ENCODE assay signal across 2 cellular contexts in genomic region chr17:43315858-43316521, GRCh38.
TF ChIP-seq lines count a peak whose summit lies in the region.

No MANE protein-coding gene starts in this region.

TF ChIP-seq in HepG2, 621 proteins besides CTCF, POLR2A, EP300 and RAD21:
- TF ChIP-seq, protein P1, sequence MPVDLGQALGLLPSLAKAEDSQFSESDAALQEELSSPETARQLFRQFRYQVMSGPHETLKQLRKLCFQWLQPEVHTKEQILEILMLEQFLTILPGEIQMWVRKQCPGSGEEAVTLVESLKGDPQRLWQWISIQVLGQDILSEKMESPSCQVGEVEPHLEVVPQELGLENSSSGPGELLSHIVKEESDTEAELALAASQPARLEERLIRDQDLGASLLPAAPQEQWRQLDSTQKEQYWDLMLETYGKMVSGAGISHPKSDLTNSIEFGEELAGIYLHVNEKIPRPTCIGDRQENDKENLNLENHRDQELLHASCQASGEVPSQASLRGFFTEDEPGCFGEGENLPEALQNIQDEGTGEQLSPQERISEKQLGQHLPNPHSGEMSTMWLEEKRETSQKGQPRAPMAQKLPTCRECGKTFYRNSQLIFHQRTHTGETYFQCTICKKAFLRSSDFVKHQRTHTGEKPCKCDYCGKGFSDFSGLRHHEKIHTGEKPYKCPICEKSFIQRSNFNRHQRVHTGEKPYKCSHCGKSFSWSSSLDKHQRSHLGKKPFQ (CRISPR knock-in tag; IDR thresholded peaks at IDR 0.05; ENCODE audit: insufficient replicate concordance), result no peak
- TF ChIP-seq SAP130 (CRISPR knock-in tag; IDR thresholded peaks at IDR 0.05; ENCODE audit: low read depth) (no peak), CCAR2 (optimal IDR thresholded peaks at IDR 0.05; ENCODE audit: low read depth, low read length) (peak; percentile 94), PRMT3 (CRISPR knock-in tag; IDR thresholded peaks at IDR 0.05; ENCODE audit: borderline replicate concordance, low read depth) (no peak), ZNF724P (CRISPR knock-in tag; IDR thresholded peaks at IDR 0.05; ENCODE audit: borderline replicate concordance) (no peak), PCBP2 (optimal IDR thresholded peaks at IDR 0.05; ENCODE audit: low read depth, low read length, poor library complexity, severe bottlenecking) (peak; percentile 25), HNRNPH1 (optimal IDR thresholded peaks at IDR 0.05; ENCODE audit: low read depth, low read length) (no peak), RBM22 (optimal IDR thresholded peaks at IDR 0.05; ENCODE audit: low read length) (peak; percentile 93), ZNF225 (CRISPR knock-in tag; IDR thresholded peaks at IDR 0.05) (no peak)
- TF ChIP-seq, protein P2, sequence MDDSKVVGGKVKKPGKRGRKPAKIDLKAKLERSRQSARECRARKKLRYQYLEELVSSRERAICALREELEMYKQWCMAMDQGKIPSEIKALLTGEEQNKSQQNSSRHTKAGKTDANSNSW (CRISPR knock-in tag; IDR thresholded peaks at IDR 0.05; ENCODE audit: borderline replicate concordance), result no peak

TF ChIP-seq in K562, 482 proteins besides CTCF, POLR2A, EP300 and RAD21:
- peak; percentile 87 for TF ChIP-seq HNRNPH1 (optimal IDR thresholded peaks at IDR 0.05; ENCODE audit: low read depth, low read length)
- TF ChIP-seq RBM39 (optimal IDR thresholded peaks at IDR 0.05; ENCODE audit: low read depth, low read length), result peak; percentile 64
- TF ChIP-seq FUS (optimal IDR thresholded peaks at IDR 0.05; ENCODE audit: low read depth, low read length), result peak; percentile 97
- no peak for TF ChIP-seq POLR3G (IDR thresholded peaks at IDR 0.05; ENCODE audit: extremely low read depth, insufficient read length, insufficient replicate concordance)
- TF ChIP-seq, protein P3, sequence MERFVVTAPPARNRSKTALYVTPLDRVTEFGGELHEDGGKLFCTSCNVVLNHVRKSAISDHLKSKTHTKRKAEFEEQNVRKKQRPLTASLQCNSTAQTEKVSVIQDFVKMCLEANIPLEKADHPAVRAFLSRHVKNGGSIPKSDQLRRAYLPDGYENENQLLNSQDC (CRISPR knock-in tag; IDR thresholded peaks at IDR 0.05), result no peak
- TF ChIP-seq ESRRB (CRISPR knock-in tag; IDR thresholded peaks at IDR 0.05; ENCODE audit: borderline replicate concordance), result no peak
- peak; percentile 85 for TF ChIP-seq U2AF1 (optimal IDR thresholded peaks at IDR 0.05; ENCODE audit: low read depth, low read length)
